Comparison of ENCODE assay signal across 11 cellular contexts in the genomic region with DNA sequence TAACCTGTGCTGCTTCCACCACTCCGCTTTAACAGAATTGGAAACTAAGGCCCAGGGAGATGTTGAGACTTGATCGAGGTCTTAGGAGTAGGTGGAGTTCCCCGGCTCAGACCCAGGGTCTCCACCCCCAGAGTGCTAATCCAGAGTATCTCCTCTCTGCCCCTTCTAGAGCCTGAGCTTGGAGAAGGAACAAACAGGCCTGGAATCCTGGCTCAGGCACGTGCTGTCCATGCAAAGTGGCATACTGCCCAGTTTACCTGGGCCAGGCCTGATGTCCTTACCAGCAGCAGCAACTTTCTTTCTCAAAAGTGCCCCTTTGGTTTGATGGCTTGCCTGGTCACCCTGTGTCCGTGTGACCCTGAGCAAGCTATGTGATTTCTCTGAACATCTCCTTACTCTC. TPM values are rescaled to one million over a fixed set of nuclear protein-coding genes. Genes with fewer than 3 reads are reported as not detected.
"Had no signal": no experiment of that assay in that cellular context is flagged by ENCODE, and none has a peak within 500 bp of the region (broad histone marks: within the 10 kb centered on the region; RNA-seq: fewer than 3 reads in every experiment).

No MANE protein-coding gene starts in this region.

- H3K4me3 ChIP-seq: esophagus squamous epithelium, right atrium auricular region, skin epidermis had no signal

- ATAC-seq: left colon had no signal

- H3K27ac ChIP-seq: esophagus squamous epithelium, right atrium auricular region, skin epidermis had no signal

- H3K9me3 ChIP-seq: esophagus squamous epithelium, right atrium auricular region had no signal

- H3K36me3 ChIP-seq: esophagus squamous epithelium, right atrium auricular region had no signal

- H3K27me3 ChIP-seq: esophagus squamous epithelium, right atrium auricular region had no signal

- DNase-seq: activated CD4-positive, alpha-beta T cell treated with anti-CD3 and anti-CD28 coated beads for 1 hour; activated CD4-positive, alpha-beta T cell treated with anti-CD3 and anti-CD28 coated beads, Interleukin-2, amount 50 U/mL, for 48 hours; activated T-cell treated with anti-CD3 and anti-CD28 coated beads, Interleukin-2, amount 50 U/mL, for 48 hours; aorta; esophagus squamous epithelium; foreskin fibroblast; left colon; nephron progenitor cell; SW 1271 had no signal

RNA-seq across cellular contexts. Expression of a gene that starts 3.7 kb away (rescaled TPM):
- total RNA-seq: aorta, esophagus squamous epithelium, left colon, right atrium auricular region had no signal
- polyA plus RNA-seq: aorta had no signal
